7 cellular contexts compared by ENCODE assay signal in the genomic region with DNA sequence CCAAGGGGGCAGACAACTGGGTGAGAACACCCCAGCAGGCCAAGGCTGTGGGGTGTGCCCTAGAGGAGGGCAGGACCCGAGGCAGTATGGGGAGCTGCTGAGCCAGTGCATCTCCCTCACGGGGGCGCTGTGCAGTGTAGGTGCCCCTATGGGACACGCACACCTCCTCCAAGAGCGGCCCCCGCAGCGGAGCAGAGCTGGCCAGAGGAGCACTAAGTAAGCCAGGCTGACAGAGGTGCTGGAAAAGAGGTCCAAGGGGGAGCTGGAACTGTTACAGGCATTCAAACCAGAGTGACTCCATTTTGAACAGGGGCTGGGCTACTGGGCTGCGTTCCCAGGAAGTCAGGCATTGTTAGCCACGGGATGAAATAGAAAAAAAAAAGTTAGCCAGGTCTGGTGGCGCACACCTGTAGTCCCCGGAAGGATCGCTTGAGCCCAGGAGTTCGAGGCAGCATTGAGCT. TPM values are rescaled to one million over a fixed set of nuclear protein-coding genes. Genes with fewer than 3 reads are reported as not detected.
DNase-seq lines count a peak whose midpoint lies in the region; FAIRE-seq and TF ChIP-seq lines count a peak whose summit lies in the region.

No MANE protein-coding gene starts in this region.

- H3K36me3 Mint-ChIP-seq in chondrocyte (ENCODE audit: low read depth): no peaks in the 10 kb centered on the region

- peak overlapping the region; percentile 77 for H3K4me3 Mint-ChIP-seq in chondrocyte (ENCODE audit: unreplicated experiment)

- DNase-seq in GM12892 (ENCODE audit: insufficient read length): peak; percentile 64
- peak; percentile 74 for DNase-seq in KBM-7
- DNase-seq in activated CD4-positive, alpha-beta T cell treated with anti-CD3 and anti-CD28 coated beads for 1 hour: peak; percentile 65
- no peak for DNase-seq in chondrocyte (ENCODE audit: low spot score)
- peak; percentile 90 for DNase-seq in mesenteric fat pad (ENCODE audit: low spot score)
- peak; percentile 43 for DNase-seq in stimulated activated CD8-positive, alpha-beta memory T cell treated with anti-CD3 and anti-CD28 coated beads, Interleukin-15, amount 100 ng/mL, for 24 hours (ENCODE audit: low read depth)
- no peak for DNase-seq in cerebellum (ENCODE audit: low spot score)

- peak overlapping the region; percentile 82 for H3K27ac Mint-ChIP-seq in chondrocyte (ENCODE audit: unreplicated experiment)

- no peak for TF ChIP-seq CTCF in chondrocyte (IDR thresholded peaks at IDR 0.05)

- TF ChIP-seq POLR2A in GM12892 (IDR thresholded peaks at IDR 0.05; ENCODE audit: low read depth, low read length): no peak

- H3K4me1 Mint-ChIP-seq in chondrocyte (ENCODE audit: low read depth): peaks cover 10% of the 10 kb centered on the region

- H3K9me3 Mint-ChIP-seq in chondrocyte (ENCODE audit: low read depth): no peaks in the 10 kb centered on the region

- peak; percentile 70 for FAIRE-seq in GM12892 (lab: Jason Lieb, UNC)

- in situ Hi-C loops in KBM-7 (cut with MboI; ENCODE audit: low pct_unique_long_range_greater_than_20kb, low sequenced_read_pairs): loop anchor here (25.0 kb wide), 1 partner anchor 440 kb away; a partner anchor contains a TSS

- peaks cover 27% of the 10 kb centered on the region for H3K27me3 Mint-ChIP-seq in chondrocyte (ENCODE audit: low read depth)

RNA-seq across cellular contexts. Expression of a gene that starts 41.8 kb away (rescaled TPM):
- polyA plus RNA-seq in GM12892 (2012; ENCODE audit: missing spikeins): 4.9 TPM
- total RNA-seq in chondrocyte: 17.8 to 25.3 TPM (median 24.9 TPM) in 3 replicates
- 58.5 TPM for total RNA-seq in mesenteric fat pad
- 6.8 TPM for total RNA-seq in cerebellum

RNA-seq across cellular contexts. Expression of a gene that starts 42.1 kb away (rescaled TPM):
- 8.3 TPM for polyA plus RNA-seq in GM12892 (2012; ENCODE audit: missing spikeins)
- total RNA-seq in chondrocyte: 51.0 to 71.4 TPM (median 68.9 TPM) in 3 replicates
- 63.8 TPM for total RNA-seq in mesenteric fat pad
- total RNA-seq in cerebellum: 22.9 TPM

Comparison
In these comparisons a context has a peak if more than half of its experiments do, and no peak if none do; other contexts are left out.
1. DNase-seq: peak in GM12892 (single experiment), KBM-7 (single experiment), activated CD4-positive, alpha-beta T cell treated with anti-CD3 and anti-CD28 coated beads for 1 hour (single experiment), mesenteric fat pad (single experiment) and stimulated activated CD8-positive, alpha-beta memory T cell treated with anti-CD3 and anti-CD28 coated beads, Interleukin-15, amount 100 ng/mL, for 24 hours (single experiment); none in chondrocyte (single experiment) and cerebellum (single experiment).